ENCODE assay signal across 8 cellular contexts in the genomic region with DNA sequence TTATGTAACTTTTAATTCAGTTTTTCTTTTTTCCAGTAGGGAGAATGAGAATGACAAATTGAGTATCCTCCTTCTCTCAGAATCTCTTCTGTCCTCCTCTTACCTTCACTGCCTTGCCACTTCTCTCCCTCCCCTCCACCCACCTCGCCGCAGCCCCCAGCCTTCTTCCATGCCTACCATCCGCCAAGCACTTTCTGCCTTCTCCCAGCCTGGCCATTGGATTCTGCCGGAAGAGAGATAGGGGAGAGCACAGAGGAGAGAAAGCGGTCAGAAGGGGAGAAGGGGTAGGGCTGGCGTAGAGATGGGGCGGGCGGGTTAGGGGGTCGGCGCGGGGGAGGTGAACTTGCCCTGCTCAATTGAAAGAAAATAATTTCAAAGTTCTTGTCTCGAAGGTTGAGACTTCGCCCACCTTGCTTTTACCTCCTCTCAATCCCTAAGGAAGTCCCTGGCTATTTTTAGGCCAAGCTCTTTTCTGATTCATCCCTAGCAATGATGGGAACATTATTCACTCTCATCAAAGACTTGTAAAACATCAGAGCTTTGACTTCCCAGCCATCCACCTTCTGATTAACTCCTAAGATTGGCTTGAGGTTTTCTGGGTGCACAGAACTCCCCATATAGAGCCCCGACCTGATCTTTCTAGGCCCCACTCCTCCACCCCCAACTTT. TPM values are rescaled to one million over a fixed set of nuclear protein-coding genes. Genes with fewer than 3 reads are reported as not detected.
A peak's percentile ranks its signal among the peaks of the same experiment; 100 is the strongest.
DNase-seq lines count a peak whose midpoint lies in the region; ATAC-seq, FAIRE-seq and TF ChIP-seq lines count a peak whose summit lies in the region.

No MANE protein-coding gene starts in this region.

- 24% methylated on average over 14 of the region's 14 CpGs for WGBS in suprapubic skin

- FAIRE-seq in keratinocyte (lab: Jason Lieb, UNC): peak; percentile 86

- no peaks in the 10 kb centered on the region for H3K36me3 ChIP-seq in adipocyte (ENCODE audit: control insufficient read depth, insufficient read depth, low read length, severe bottlenecking)
- H3K36me3 ChIP-seq in keratinocyte (ENCODE audit: control insufficient read depth in 2 of 2, extremely low read depth in 1 of 2, insufficient read depth in 2 of 2, low read length in 2 of 2): peaks cover 3 to 7% of the 10 kb centered on the region in 2 experiments
- no peaks in the 10 kb centered on the region for H3K36me3 ChIP-seq in suprapubic skin

- H3K9ac ChIP-seq in adipocyte (ENCODE audit: low read length) (peak overlapping the region; percentile 70), keratinocyte (ENCODE audit: control insufficient read depth, extremely low read depth, insufficient read depth, low read length) (peak overlapping the region; percentile 97)

- H3K36me3 Mint-ChIP-seq in activated T-cell treated with anti-CD3 and anti-CD28 coated beads, Interleukin-2, amount 50 U/mL, for 4 hours (ENCODE audit: insufficient read depth): no peaks in the 10 kb centered on the region

- H3K27ac ChIP-seq in keratinocyte (ENCODE audit: control insufficient read depth, insufficient read depth, low read length): peak overlapping the region; percentile 97
- peak overlapping the region; percentile 84 for H3K27ac ChIP-seq in suprapubic skin

- DNase-seq in activated T-cell treated with anti-CD3 and anti-CD28 coated beads, Interleukin-2, amount 50 U/mL, for 4 hours: no peak
- no peak for DNase-seq in activated T-cell treated with anti-CD3 and anti-CD28 coated beads, Interleukin-2, amount 50 U/mL, for 1 hour
- DNase-seq in adipocyte (ENCODE audit: low read depth) (peak; percentile 46), keratinocyte (ENCODE audit: low read depth, low spot score) (no peak), suprapubic skin (ENCODE audit: low spot score in 2 of 2) (no peak), OCI-M2 (lab: John Stamatoyannopoulos, UW; ENCODE audit: unreplicated experiment) (no peak)
- no peak for DNase-seq in activated CD4-positive, alpha-beta T cell treated with anti-CD3 and anti-CD28 coated beads for 1 hour

- H3K4me1 ChIP-seq in adipocyte (ENCODE audit: control insufficient read depth, insufficient read depth, low read length) (peaks cover 7% of the 10 kb centered on the region), keratinocyte (ENCODE audit: control insufficient read depth, extremely low read depth, insufficient read depth, low read length) (peaks cover 23% of the 10 kb centered on the region), suprapubic skin (peaks cover 34% of the 10 kb centered on the region)

- H3K27me3 ChIP-seq in adipocyte (replicated peaks; ENCODE audit: control insufficient read depth, insufficient read depth, low read length) (no peaks in the 10 kb centered on the region), keratinocyte (ENCODE audit: control insufficient read depth, extremely low read depth, insufficient read depth, low read length) (no peaks in the 10 kb centered on the region), suprapubic skin (no peaks in the 10 kb centered on the region)

- TF ChIP-seq POLR2A in suprapubic skin (IDR thresholded peaks at IDR 0.05): no peak

- H4K20me1 ChIP-seq in keratinocyte (ENCODE audit: control insufficient read depth, extremely low read depth, insufficient read depth, low read length): peaks cover 7% of the 10 kb centered on the region

- H3K9me1 ChIP-seq in keratinocyte (ENCODE audit: control insufficient read depth, extremely low read depth, insufficient read depth, low read length): peaks cover 5% of the 10 kb centered on the region

- dilution Hi-C loops in keratinocyte (cut with MboI; ENCODE audit: extremely low pct_ligation_motif_present, low sequenced_read_pairs): no loop called here

- peak overlapping the region; percentile 79 for H3K4me3 Mint-ChIP-seq in activated T-cell treated with anti-CD3 and anti-CD28 coated beads, Interleukin-2, amount 50 U/mL, for 4 hours

- H3K27me3 Mint-ChIP-seq in activated T-cell treated with anti-CD3 and anti-CD28 coated beads, Interleukin-2, amount 50 U/mL, for 4 hours (ENCODE audit: low read depth): peaks cover 15% of the 10 kb centered on the region

- H3K4me1 Mint-ChIP-seq in activated T-cell treated with anti-CD3 and anti-CD28 coated beads, Interleukin-2, amount 50 U/mL, for 4 hours (ENCODE audit: low read depth): peaks cover 22% of the 10 kb centered on the region

- no peaks in the 10 kb centered on the region for H3K9me3 ChIP-seq in adipocyte (ENCODE audit: control insufficient read depth, low read length)
- H3K9me3 ChIP-seq in keratinocyte (ENCODE audit: control insufficient read depth, low read depth, low read length): no peaks in the 10 kb centered on the region
- H3K9me3 ChIP-seq in suprapubic skin: no peaks in the 10 kb centered on the region

- no peak for TF ChIP-seq EP300 in suprapubic skin (IDR thresholded peaks at IDR 0.05)

- peaks cover 48% of the 10 kb centered on the region for H3K79me2 ChIP-seq in keratinocyte (ENCODE audit: control insufficient read depth, insufficient read depth, low read length)

- peak overlapping the region; percentile 83 for H3K4me3 ChIP-seq in adipocyte (ENCODE audit: low read length)
- peak overlapping the region; percentile 75 to 88 (median 84) for H3K4me3 ChIP-seq in keratinocyte (ENCODE audit: control insufficient read depth in 2 of 3, extremely low read depth in 1 of 3, insufficient read depth in 2 of 3, low read depth in 1 of 3, low read length in 3 of 3)
- H3K4me3 ChIP-seq in suprapubic skin: peak overlapping the region; percentile 69

- peak overlapping the region; percentile 78 for H3K4me2 ChIP-seq in keratinocyte (ENCODE audit: control insufficient read depth, extremely low read depth, insufficient read depth, low read depth, low read length)

- peak overlapping the region; percentile 48 for H2AFZ ChIP-seq in keratinocyte (ENCODE audit: control insufficient read depth, low read length)

- ATAC-seq in activated T-cell treated with anti-CD3 and anti-CD28 coated beads, Interleukin-2, amount 50 U/mL, for 4 hours: no peak
- ATAC-seq in HG02759 (IDR thresholded peaks at IDR 0.05; ENCODE audit: unreplicated experiment): no peak

- H3K9me3 Mint-ChIP-seq in activated T-cell treated with anti-CD3 and anti-CD28 coated beads, Interleukin-2, amount 50 U/mL, for 4 hours: no peaks in the 10 kb centered on the region

- TF ChIP-seq CTCF in keratinocyte (optimal IDR thresholded peaks at IDR 0.05 in 1 of 3, IDR thresholded peaks at IDR 0.05 in 1 of 3, conservative IDR thresholded peaks at IDR 0.05 in 1 of 3; ENCODE audit: extremely low read depth in 1 of 3, insufficient read depth in 2 of 3, low read length in 3 of 3) (no peak), suprapubic skin (IDR thresholded peaks at IDR 0.05) (no peak)

RNA-seq across cellular contexts. Expression of a gene that starts 0.8 kb away (rescaled TPM):
- total RNA-seq in activated T-cell treated with anti-CD3 and anti-CD28 coated beads, Interleukin-2, amount 50 U/mL, for 4 hours: 1 to 10 TPM; 1.5 to 2.2 (median 2.1) TPM
- 12.9 to 15.8 TPM (median 13.7 TPM) in 3 replicates for polyA plus RNA-seq in keratinocyte
- polyA plus RNA-seq in keratinocyte (2011; ENCODE audit: low read depth): 3.8 TPM
- polyA plus RNA-seq in keratinocyte (2011; cell fraction: cytosol; rRNA removed): 5.3 and 7.8 TPM in 2 replicates
- polyA plus RNA-seq in keratinocyte (2011; cell fraction: nucleus; rRNA removed): 36.2 and 46.6 TPM in 2 replicates
- polyA plus RNA-seq in keratinocyte (2012; ENCODE audit: low replicate concordance): 7.7 and 14.1 TPM in 2 replicates
- 10.4 to 42.3 TPM (median 27.2 TPM) in 3 replicates for polyA minus RNA-seq in keratinocyte
- 4.0 TPM for polyA minus RNA-seq in keratinocyte (2011; cell fraction: cytosol; rRNA and poly(A)+ RNA removed)
- 42.8 and 81.6 TPM in 2 replicates for polyA minus RNA-seq in keratinocyte (2011; cell fraction: nucleus; rRNA and poly(A)+ RNA removed)
- total RNA-seq in suprapubic skin: 100 to 1,000 TPM in 2 of 4 donors, 10 to 100 TPM in 2; 78.8 to 183 (median 96.7) TPM

RNA-seq across cellular contexts. Expression of a gene that starts 46.1 kb away (rescaled TPM):
- 1 to 10 TPM; 1.3 to 2.0 (median 2.0) TPM for total RNA-seq in activated T-cell treated with anti-CD3 and anti-CD28 coated beads, Interleukin-2, amount 50 U/mL, for 4 hours
- 1.7 to 2.9 TPM (median 2.5 TPM) in 3 replicates for polyA plus RNA-seq in keratinocyte
- polyA plus RNA-seq in keratinocyte (2011; ENCODE audit: low read depth): 0.07 TPM
- polyA plus RNA-seq in keratinocyte (2011; cell fraction: cytosol; rRNA removed): 1.2 and 1.8 TPM in 2 replicates
- 1.2 and 1.3 TPM in 2 replicates for polyA plus RNA-seq in keratinocyte (2011; cell fraction: nucleus; rRNA removed)
- 1.4 and 2.5 TPM in 2 replicates for polyA plus RNA-seq in keratinocyte (2012; ENCODE audit: low replicate concordance)
- polyA minus RNA-seq in keratinocyte: 0.36 to 2.0 TPM (median 0.54 TPM) in 3 replicates
- not detected for polyA minus RNA-seq in keratinocyte (2011; cell fraction: cytosol; rRNA and poly(A)+ RNA removed)
- not detected in 2 replicates for polyA minus RNA-seq in keratinocyte (2011; cell fraction: nucleus; rRNA and poly(A)+ RNA removed)
- 1 to 10 TPM in 3 of 4 donors, under 1 TPM in 1; 0.62 to 1.4 (median 1.3) TPM for total RNA-seq in suprapubic skin

RNA-seq across cellular contexts. Expression of a gene that starts 52.5 kb away (rescaled TPM):
- total RNA-seq in activated T-cell treated with anti-CD3 and anti-CD28 coated beads, Interleukin-2, amount 50 U/mL, for 4 hours: not detected
- polyA plus RNA-seq in keratinocyte: 0.02 to 0.18 TPM (median 0.08 TPM) in 3 replicates
- polyA plus RNA-seq in keratinocyte (2011; ENCODE audit: low read depth): not detected
- polyA plus RNA-seq in keratinocyte (2011; cell fraction: cytosol; rRNA removed): 0.04 and 0.05 TPM in 2 replicates
- 0.18 and 0.21 TPM in 2 replicates for polyA plus RNA-seq in keratinocyte (2011; cell fraction: nucleus; rRNA removed)
- polyA plus RNA-seq in keratinocyte (2012; ENCODE audit: low replicate concordance): 0.05 and 0.14 TPM in 2 replicates
- 0.26 TPM in 1 of 3 replicates, not detected in the others for polyA minus RNA-seq in keratinocyte
- not detected for polyA minus RNA-seq in keratinocyte (2011; cell fraction: cytosol; rRNA and poly(A)+ RNA removed)
- polyA minus RNA-seq in keratinocyte (2011; cell fraction: nucleus; rRNA and poly(A)+ RNA removed): 0.23 and 0.32 TPM in 2 replicates
- total RNA-seq in suprapubic skin: 1 to 10 TPM in 1 of 4 donors, under 1 TPM in 2, not detected in 1; 0.40 to 1.0 (median 0.49) TPM

Comparison
In these comparisons a context has a peak if more than half of its experiments do, and no peak if none do; other contexts are left out.
1. RNA of a gene that starts 0.8 kb away (total RNA-seq): 78.8 to 183 TPM in suprapubic skin; 1.5 to 2.2 TPM in activated T-cell treated with anti-CD3 and anti-CD28 coated beads, Interleukin-2, amount 50 U/mL, for 4 hours; every median in the first group is over 10 times any median in the second.
2. Peak in every context shown above with its lines, with median percentiles within 50 percentile points of each other: H3K4me3 ChIP-seq.